ENCODE assay signal across 29 cellular contexts in the genomic region with DNA sequence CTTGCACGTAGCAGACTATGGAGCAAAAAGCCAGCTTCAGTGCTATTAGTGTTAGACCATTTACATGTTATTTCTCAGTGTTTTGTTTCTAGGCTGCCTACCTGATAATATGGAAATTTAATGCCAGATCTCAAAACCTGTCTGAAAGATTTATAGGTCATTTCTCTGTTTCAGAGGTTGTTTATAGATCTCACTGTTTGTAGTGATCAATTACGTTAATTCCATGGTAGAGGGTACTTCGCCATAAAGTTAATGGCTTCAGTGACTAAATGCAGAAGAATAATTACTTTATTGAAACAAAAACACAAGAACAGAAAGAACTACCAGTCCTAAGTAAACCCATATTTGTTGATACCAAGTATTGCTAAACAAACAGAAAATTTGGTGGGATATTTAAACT.
"Had no signal": no experiment of that assay in that cellular context is flagged by ENCODE, and none has a peak within 500 bp of the region (broad histone marks: within the 10 kb centered on the region; RNA-seq: fewer than 3 reads in every experiment).

No MANE protein-coding gene starts in this region.

- DNase-seq: Kasumi-1, MG63, NCI-H1048, NCI-H1092 treated with DMSO at 0.1 percent for 48 hours, NCI-H1105 treated with DMSO at 0.1 percent for 48 hours, NCI-H146, NCI-H1694, NCI-H187, NCI-H1930, NCI-H2029 treated with DMSO at 0.1 percent for 48 hours, NCI-H2081 treated with DMSO at 0.1 percent for 48 hours, NCI-H2107, NCI-H2171, NCI-H226, NCI-H446 treated with DMSO at 0.1 percent for 48 hours, NCI-H510A, NCI-H524, NCI-H774, PC-9, SHP77, SIG-M5, SJCRH30, T-cell had no signal

- H3K4me1 Mint-ChIP-seq: T-cell had no signal

- H3K27me3 Mint-ChIP-seq: T-cell had no signal

- H3K9me3 ChIP-seq: MG63 had no signal

- ATAC-seq: Panc1, Right ventricle myocardium inferior, SK-N-SH treated with all-trans-retinoic acid at 6 μM for 48 hours, T-cell had no signal

- FAIRE-seq: RCC 7860 had no signal

- H3K36me3 Mint-ChIP-seq: T-cell had no signal

- H3K4me3 Mint-ChIP-seq: T-cell had no signal

- H3K4me3 ChIP-seq: MG63, PC-9, SJCRH30, SK-N-MC had no signal

- H3K27ac Mint-ChIP-seq: T-cell had no signal

- H3K36me3 ChIP-seq: MG63 had no signal

- H3K27ac ChIP-seq: PC-9, RWPE1, SJCRH30, SK-N-MC had no signal

- H3K4me1 ChIP-seq: SJCRH30 had no signal
